Comparison of ENCODE assay signal across 1 cellular context in genomic region chr6:132401941-132402275, GRCh38.
TF ChIP-seq lines count a peak whose summit lies in the region.

No MANE protein-coding gene starts in this region.

TF ChIP-seq in HepG2, 621 proteins besides CTCF, POLR2A, EP300 and RAD21 (continued from another document):
- no peak for TF ChIP-seq ZNF362 (CRISPR knock-in tag; IDR thresholded peaks at IDR 0.05; ENCODE audit: borderline replicate concordance)
- TF ChIP-seq ZNF770 (CRISPR knock-in tag; IDR thresholded peaks at IDR 0.05): 0 out of 2 replicates have a peak, but pooled peaks have one; percentile 0
- TF ChIP-seq GMEB2 (CRISPR knock-in tag; IDR thresholded peaks at IDR 0.05; ENCODE audit: low read depth): no peak
- 0 out of 2 replicates have a peak, but pooled peaks have one; percentile 46 for TF ChIP-seq NFKB2 (CRISPR knock-in tag; IDR thresholded peaks at IDR 0.05; ENCODE audit: borderline replicate concordance)
- no peak for TF ChIP-seq NR3C1 (CRISPR knock-in tag; IDR thresholded peaks at IDR 0.05)
- TF ChIP-seq POGZ (CRISPR knock-in tag; IDR thresholded peaks at IDR 0.05): no peak
- TF ChIP-seq ZNF512B (CRISPR knock-in tag; IDR thresholded peaks at IDR 0.05; ENCODE audit: borderline replicate concordance): peak; percentile 6; the same call in 1 of the 2 replicates
- no peak for TF ChIP-seq KDM6A (CRISPR knock-in tag; IDR thresholded peaks at IDR 0.05; ENCODE audit: low read depth)
- no peak for TF ChIP-seq SIN3B (IDR thresholded peaks at IDR 0.05; ENCODE audit: low read length)
- no peak for TF ChIP-seq SYNCRIP (IDR thresholded peaks at IDR 0.05; ENCODE audit: insufficient read depth, low read depth, low read length)
- no peak for TF ChIP-seq ZNF142 (CRISPR knock-in tag; IDR thresholded peaks at IDR 0.05)
- no peak for TF ChIP-seq MAFG (CRISPR knock-in tag; IDR thresholded peaks at IDR 0.05)
- TF ChIP-seq TRIM24 (CRISPR knock-in tag; IDR thresholded peaks at IDR 0.05): no peak
- no peak for TF ChIP-seq SMYD3 (CRISPR knock-in tag; IDR thresholded peaks at IDR 0.05)
- no peak for TF ChIP-seq ZNF572 (CRISPR knock-in tag; IDR thresholded peaks at IDR 0.05)
